ENCODE assay signal across 9 cellular contexts in the genomic region with DNA sequence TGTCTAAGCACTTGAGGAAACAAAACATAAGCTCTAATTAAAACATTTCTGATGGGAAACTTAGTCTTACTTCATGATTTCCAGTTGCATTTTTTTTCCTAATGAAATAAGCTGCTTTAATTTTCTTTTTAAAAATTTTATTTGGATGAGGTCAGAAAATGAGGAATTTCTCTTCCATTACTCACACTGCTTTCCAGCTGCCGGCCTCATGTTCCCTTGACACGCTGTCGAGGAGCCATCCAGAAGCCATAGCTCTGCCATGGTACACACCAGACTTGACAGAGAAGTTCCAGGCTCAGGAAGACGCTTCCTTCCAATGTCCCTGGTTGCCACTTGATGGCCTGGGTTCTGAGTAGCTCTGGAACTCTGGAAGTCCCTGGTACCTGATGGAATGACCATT. TPM values are rescaled to one million over a fixed set of nuclear protein-coding genes. Genes with fewer than 3 reads are reported as not detected.
DNase-seq lines count a peak whose midpoint lies in the region; ATAC-seq and TF ChIP-seq lines count a peak whose summit lies in the region.
"Had no signal": no experiment of that assay in that cellular context is flagged by ENCODE, and none has a peak within 500 bp of the region (broad histone marks: within the 10 kb centered on the region; RNA-seq: fewer than 3 reads in every experiment).

No MANE protein-coding gene starts in this region.

- no peaks in the 10 kb centered on the region for H4K20me1 ChIP-seq in Karpas-422 (ENCODE audit: insufficient read depth, low read depth, low read length)

- no peak overlapping the region for H3K4me3 Mint-ChIP-seq in chondrocyte (ENCODE audit: unreplicated experiment)
- H3K4me3 Mint-ChIP-seq in naive thymus-derived CD8-positive, alpha-beta T cell, result peak overlapping the region in 8 of 10 donors; percentile 76 to 96 (median 88)

- H3K9me3 Mint-ChIP-seq in chondrocyte (ENCODE audit: low read depth), result no peaks in the 10 kb centered on the region
- no peaks in the 10 kb centered on the region for H3K9me3 Mint-ChIP-seq in naive thymus-derived CD8-positive, alpha-beta T cell

- no peaks in the 10 kb centered on the region for H3K27me3 ChIP-seq in Karpas-422 (ENCODE audit: low read length)
- H3K27me3 ChIP-seq: Peyer's patch had no signal

- no peaks in the 10 kb centered on the region for H3K9me3 ChIP-seq in Karpas-422 (ENCODE audit: low read length)
- H3K9me3 ChIP-seq: Peyer's patch had no signal

- H3K9me2 ChIP-seq in Karpas-422 (replicated peaks; ENCODE audit: insufficient read depth, low read length), result no peaks in the 10 kb centered on the region

- no peaks in the 10 kb centered on the region for H3K36me3 Mint-ChIP-seq in chondrocyte (ENCODE audit: low read depth)
- H3K36me3 Mint-ChIP-seq in naive thymus-derived CD8-positive, alpha-beta T cell, result no peaks in the 10 kb centered on the region

- no peak for TF ChIP-seq CTCF in chondrocyte (IDR thresholded peaks at IDR 0.05)

- 0 out of 2 replicates have a peak overlapping the region, but pooled peaks have one; percentile 52 for H2AFZ ChIP-seq in Karpas-422 (ENCODE audit: low read length)

- peak; percentile 77 for DNase-seq in AG20443 (ENCODE audit: low spot score)
- no peak for DNase-seq in Karpas-422
- no peak for DNase-seq in chondrocyte (ENCODE audit: low spot score)
- no peak for DNase-seq in naive thymus-derived CD8-positive, alpha-beta T cell
- DNase-seq in NCI-H524 treated with DMSO at 0.1 percent for 48 hours (lab: John Stamatoyannopoulos, UW), result no peak
- no peak for DNase-seq in ACHN

- H3K27me3 Mint-ChIP-seq in chondrocyte (ENCODE audit: low read depth), result no peaks in the 10 kb centered on the region
- no peaks in the 10 kb centered on the region for H3K27me3 Mint-ChIP-seq in naive thymus-derived CD8-positive, alpha-beta T cell

- peaks cover 42% of the 10 kb centered on the region for H3K4me1 Mint-ChIP-seq in chondrocyte (ENCODE audit: low read depth)
- H3K4me1 Mint-ChIP-seq in naive thymus-derived CD8-positive, alpha-beta T cell, result peaks cover 35 to 69% (median 67%) of the 10 kb centered on the region in 4 donors

- ATAC-seq in naive thymus-derived CD8-positive, alpha-beta T cell, result no peak
- ATAC-seq in HG03095 (IDR thresholded peaks at IDR 0.05; ENCODE audit: unreplicated experiment) (no peak), GM19463 (IDR thresholded peaks at IDR 0.05; ENCODE audit: unreplicated experiment) (no peak)

- H3K4me1 ChIP-seq in Karpas-422 (ENCODE audit: low read length), result peaks cover 83% of the 10 kb centered on the region

- H3K27ac ChIP-seq in Karpas-422 (ENCODE audit: low read length), result peak overlapping the region; percentile 75; the same call in 1 of the 2 replicates

- in situ Hi-C loops in ACHN (cut with HindIII; ENCODE audit: low pct_ligation_motif_present, low pct_unique_long_range_greater_than_20kb, low sequenced_read_pairs), result no loop called here

- H3K4me3 ChIP-seq in Karpas-422 (ENCODE audit: low read length), result no peak overlapping the region

- no peak overlapping the region; the same call in 1 of the 2 replicates for H3K9ac ChIP-seq in Karpas-422 (ENCODE audit: low read length)

- H3K36me3 ChIP-seq in Karpas-422 (ENCODE audit: insufficient read depth, low read length), result no peaks in the 10 kb centered on the region
- H3K36me3 ChIP-seq: Peyer's patch had no signal

- peak overlapping the region; percentile 43 for H3K27ac Mint-ChIP-seq in chondrocyte (ENCODE audit: unreplicated experiment)
- peak overlapping the region; percentile 73 to 99 (median 98) for H3K27ac Mint-ChIP-seq in naive thymus-derived CD8-positive, alpha-beta T cell

- POLR2A ChIA-PET in naive thymus-derived CD8-positive, alpha-beta T cell (lab: Charles Lee), result interaction anchor here (1.3 to 8.3 kb wide), 5 partner anchors 12 to 77 kb away, joined by 3 to 121 read pairs (median 4); a partner anchor contains a TSS

- H3K4me2 ChIP-seq in Karpas-422 (ENCODE audit: low read depth, low read length, poor library complexity, severe bottlenecking), result peak overlapping the region; percentile 66

- H3K79me2 ChIP-seq in Karpas-422 (ENCODE audit: low read length), result no peaks in the 10 kb centered on the region

RNA-seq across cellular contexts. Expression of a gene that starts 12.1 kb away (rescaled TPM):
- 200 and 267 TPM in 2 replicates for total RNA-seq in Karpas-422 (2014; rRNA removed; shearing (Covaris generic); ENCODE audit: low replicate concordance)
- total RNA-seq in chondrocyte, result 23.4 to 30.3 TPM (median 26.0 TPM) in 3 replicates
- total RNA-seq in naive thymus-derived CD8-positive, alpha-beta T cell, result 10 to 100 TPM; 56.8 to 59.4 TPM
- 10 to 100 TPM; 86.2 to 96.3 (median 89.7) TPM for polyA plus RNA-seq in naive thymus-derived CD8-positive, alpha-beta T cell
